8 cellular contexts compared by ENCODE assay signal in the genomic region with DNA sequence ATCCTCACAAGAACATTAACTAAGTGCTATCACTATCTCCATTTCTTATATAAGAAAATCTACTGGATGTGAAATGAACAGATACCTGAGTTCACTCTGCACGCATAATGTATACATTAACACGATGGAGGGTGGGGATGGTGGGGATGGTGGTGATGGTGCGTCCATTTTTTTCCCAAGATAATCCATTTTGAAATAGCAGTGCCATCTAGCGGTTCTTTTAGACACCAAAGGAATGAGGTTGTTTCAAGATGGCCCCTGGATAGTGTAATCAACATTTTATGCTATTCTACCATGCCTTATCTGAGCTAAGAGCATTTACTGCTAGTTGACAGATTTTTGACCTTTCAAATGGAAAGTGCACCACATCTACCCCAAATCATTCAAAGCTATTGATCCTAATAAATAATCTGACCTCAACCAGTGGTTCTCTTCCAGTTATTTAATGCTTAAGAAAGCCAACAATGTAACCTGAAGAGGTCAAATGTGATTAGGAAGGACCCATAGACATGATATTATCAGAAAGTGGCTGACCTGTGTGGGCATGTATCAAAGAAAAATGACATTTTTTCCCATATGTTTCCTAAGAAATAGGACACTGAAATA.
DNase-seq lines count a peak whose midpoint lies in the region; ATAC-seq and TF ChIP-seq lines count a peak whose summit lies in the region.

No MANE protein-coding gene starts in this region.

- DNase-seq in Caco-2 = peak in 1 of 2 experiments; percentile 63
- peak; percentile 8 for DNase-seq in GM20000 (ENCODE audit: low spot score)
- peak; percentile 9 to 69 for DNase-seq in NCI-H187 (lab: John Stamatoyannopoulos, UW)
- peak; percentile 52 for DNase-seq in choroid plexus epithelial cell (ENCODE audit: low read depth)
- DNase-seq in T-helper 17 cell = no peak
- DNase-seq in amygdala (lab: John Stamatoyannopoulos, UW) = no peak

- H3K36me3 ChIP-seq in Caco-2 (ENCODE audit: control insufficient read depth, insufficient read depth, low read length) (no peaks in the 10 kb centered on the region; the same call in 1 of the 2 replicates), parathyroid adenoma (ENCODE audit: control insufficient read depth, insufficient read depth, low read length) (no peaks in the 10 kb centered on the region)

- H3K4me1 ChIP-seq in Caco-2 (no peaks in the 10 kb centered on the region), parathyroid adenoma (no peaks in the 10 kb centered on the region)

- H3K4me3 Mint-ChIP-seq in Caco-2 (ENCODE audit: unreplicated experiment) (no peak overlapping the region), T-helper 17 cell (no peak overlapping the region)

- no peaks in the 10 kb centered on the region for H3K79me2 ChIP-seq in parathyroid adenoma

- peaks cover 5% of the 10 kb centered on the region for H3K27me3 Mint-ChIP-seq in Caco-2 (ENCODE audit: insufficient read depth, unreplicated experiment)
- H3K27me3 Mint-ChIP-seq in T-helper 17 cell = no peaks in the 10 kb centered on the region

- ATAC-seq in T-helper 17 cell (no peak), GM19452 (IDR thresholded peaks at IDR 0.05; ENCODE audit: unreplicated experiment) (no peak)

- intact Hi-C loops in Caco-2 (cut with micrococcal nuclease; ENCODE audit: unreplicated experiment) = loop anchor here (1.0 to 2.0 kb wide), 4 partner anchors 393 to 1082 kb away; no protein-coding TSS in a partner anchor

- POLR2A ChIA-PET in Caco-2 (lab: Charles Lee) = no interaction called here

- H3K4me3 ChIP-seq in Caco-2 (ENCODE audit: low read depth, low read length) = no peak overlapping the region
- no peak overlapping the region for H3K4me3 ChIP-seq in choroid plexus epithelial cell (ENCODE audit: low read depth, low read length)
- no peak overlapping the region for H3K4me3 ChIP-seq in parathyroid adenoma (ENCODE audit: low read depth, low read length)

- no peak overlapping the region for H3K9ac ChIP-seq in parathyroid adenoma

- H3K27me3 ChIP-seq in Caco-2 (replicated peaks; ENCODE audit: control insufficient read depth, insufficient read depth, low read length) (no peaks in the 10 kb centered on the region), parathyroid adenoma (ENCODE audit: control insufficient read depth, insufficient read depth, low read length) (no peaks in the 10 kb centered on the region)

- H3K4me2 ChIP-seq in parathyroid adenoma (ENCODE audit: low read length) = no peak overlapping the region

- no peak overlapping the region for H3K27ac ChIP-seq in parathyroid adenoma

- no peaks in the 10 kb centered on the region for H3K4me1 Mint-ChIP-seq in Caco-2 (ENCODE audit: low read depth, unreplicated experiment)
- no peaks in the 10 kb centered on the region for H3K4me1 Mint-ChIP-seq in T-helper 17 cell

- TF ChIP-seq CTCF in Caco-2 (IDR thresholded peaks at IDR 0.05; ENCODE audit: insufficient read depth in 1 of 2, low read depth in 1 of 2, low read length in 1 of 2, severe bottlenecking in 1 of 2, unreplicated experiment in 1 of 2) = peak; percentile 61 to 73
- TF ChIP-seq CTCF in GM20000 (IDR thresholded peaks at IDR 0.05; ENCODE audit: extremely low read depth, missing control alignments) = no peak
- TF ChIP-seq CTCF in choroid plexus epithelial cell (conservative IDR thresholded peaks at IDR 0.05; ENCODE audit: low read depth, low read length) = peak; percentile 76
- peak; percentile 16 for TF ChIP-seq CTCF in parathyroid adenoma (IDR thresholded peaks at IDR 0.05)

- H3K9me3 Mint-ChIP-seq in Caco-2 (ENCODE audit: unreplicated experiment) = no peaks in the 10 kb centered on the region

- CTCF ChIA-PET in Caco-2 (lab: Charles Lee) = interaction anchor here (1.1 kb wide), 2 partner anchors 12 to 447 kb away, joined by 3 read pairs; no protein-coding TSS in a partner anchor

- H3K36me3 Mint-ChIP-seq in Caco-2 (ENCODE audit: insufficient read depth, unreplicated experiment) = no peaks in the 10 kb centered on the region
- H3K36me3 Mint-ChIP-seq in T-helper 17 cell (ENCODE audit: low read depth) = no peaks in the 10 kb centered on the region

- H3K9me3 ChIP-seq in Caco-2 = no peaks in the 10 kb centered on the region
- H3K9me3 ChIP-seq in parathyroid adenoma (ENCODE audit: control insufficient read depth, low read length) = no peaks in the 10 kb centered on the region
- no peaks in the 10 kb centered on the region for H3K9me3 ChIP-seq in T-helper 17 cell (ENCODE audit: control insufficient read depth, low read length, poor library complexity, severe bottlenecking)

- no peak overlapping the region for H3K27ac Mint-ChIP-seq in Caco-2 (ENCODE audit: unreplicated experiment)
- H3K27ac Mint-ChIP-seq in T-helper 17 cell = no peak overlapping the region

- H2AFZ ChIP-seq in parathyroid adenoma = no peak overlapping the region

- BruUV-seq in Caco-2 (replicated peaks; lab: Mats Ljungman, UMichigan) = no TSS peak

Comparison
In these comparisons a context has a peak if more than half of its experiments do, and no peak if none do; other contexts are left out.
1. DNase-seq: peak in GM20000 (single experiment), NCI-H187 (2 of 2) and choroid plexus epithelial cell (single experiment); none in T-helper 17 cell (0 of 3) and amygdala (0 of 56).